ENCODE assay signal across 8 cellular contexts in the genomic region with DNA sequence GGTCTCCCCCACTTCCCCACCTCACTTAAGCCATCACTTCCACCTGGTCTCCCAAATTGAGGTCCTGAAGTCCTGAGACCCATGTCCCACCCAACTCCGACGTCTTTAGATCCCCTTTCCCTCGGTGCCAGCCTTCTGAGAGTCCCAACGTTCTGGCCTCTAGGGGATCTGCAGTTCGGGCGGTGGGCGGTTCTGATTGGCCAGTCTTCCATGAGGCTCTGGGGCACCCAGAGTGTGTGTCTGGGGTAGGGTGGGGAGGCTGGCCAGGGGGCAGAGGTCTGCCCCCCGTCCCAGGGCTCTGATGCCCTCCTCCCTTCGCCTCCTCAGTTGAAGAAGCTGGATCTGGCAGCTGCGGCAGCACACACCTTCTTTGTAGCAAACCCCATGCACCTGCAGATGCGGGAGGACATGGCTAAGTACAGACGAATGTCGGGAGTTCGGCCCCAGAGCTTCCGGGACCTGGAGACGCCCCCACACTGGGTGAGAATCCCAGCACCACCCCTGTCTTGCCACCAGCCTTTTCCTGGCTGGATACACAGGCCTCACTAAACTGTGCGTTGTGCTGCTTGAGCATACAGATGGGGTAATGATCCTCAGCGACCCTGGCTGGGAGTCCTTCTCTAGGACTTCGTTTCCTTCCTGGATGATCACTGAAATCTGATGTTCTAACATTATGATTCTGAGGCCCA. TPM values are rescaled to one million over a fixed set of nuclear protein-coding genes. Genes with fewer than 3 reads are reported as not detected.
DNase-seq lines count a peak whose midpoint lies in the region; ATAC-seq and TF ChIP-seq lines count a peak whose summit lies in the region.

No MANE protein-coding gene starts in this region.

- H3K9ac ChIP-seq in DND-41 (ENCODE audit: low read depth, low read length), result no peak overlapping the region; the same call in 1 of the 2 replicates
- H3K9ac ChIP-seq in OCI-LY1 (ENCODE audit: low read length), result no peak overlapping the region
- H3K9ac ChIP-seq in endocrine pancreas (ENCODE audit: control insufficient read depth, insufficient read depth, low read length), result peak overlapping the region; percentile 99
- H3K9ac ChIP-seq in neural cell (ENCODE audit: low read length), result peak overlapping the region; percentile 95

- H3K4me1 ChIP-seq in DND-41 (ENCODE audit: insufficient read depth, low read length), result peaks cover 15% of the 10 kb centered on the region
- peaks cover 6% of the 10 kb centered on the region for H3K4me1 ChIP-seq in OCI-LY1 (ENCODE audit: insufficient read depth, low read length, severe bottlenecking)
- H3K4me1 ChIP-seq in endocrine pancreas (ENCODE audit: control insufficient read depth, insufficient read depth, low read length), result no peaks in the 10 kb centered on the region

- peaks cover 73% of the 10 kb centered on the region for H3K27me3 ChIP-seq in DND-41 (ENCODE audit: insufficient read depth, low read length, poor library complexity)
- 0 out of 2 replicates have a peak, but pooled peaks cover 5% of the 10 kb centered on the region for H3K27me3 ChIP-seq in OCI-LY1 (ENCODE audit: insufficient read depth, low read length)
- no peaks in the 10 kb centered on the region for H3K27me3 ChIP-seq in endocrine pancreas (ENCODE audit: control insufficient read depth, insufficient read depth, low read length)
- no peaks in the 10 kb centered on the region for H3K27me3 ChIP-seq in neural cell (ENCODE audit: insufficient read depth, low read depth, low read length)

- H3K27ac ChIP-seq in DND-41 (ENCODE audit: low read length) (no peak overlapping the region), OCI-LY1 (ENCODE audit: low read depth, low read length, poor library complexity, severe bottlenecking) (no peak overlapping the region), neural cell (ENCODE audit: low read length) (peak overlapping the region; percentile 94)

- H3K4me3 ChIP-seq in DND-41 (ENCODE audit: low read depth in 1 of 2, low read length in 2 of 2), result no peak overlapping the region
- H3K4me3 ChIP-seq in OCI-LY1 (ENCODE audit: low read depth, low read length, poor library complexity, severe bottlenecking), result peak overlapping the region; percentile 39
- peak overlapping the region; percentile 1 for H3K4me3 ChIP-seq in endocrine pancreas (ENCODE audit: control insufficient read depth, insufficient read depth, low read length)
- peak overlapping the region; percentile 99 for H3K4me3 ChIP-seq in neural cell (ENCODE audit: low read length)

- H4K20me1 ChIP-seq in DND-41 (ENCODE audit: insufficient read depth, low read length) (peaks cover 13% of the 10 kb centered on the region; the same call in 1 of the 2 replicates), OCI-LY1 (ENCODE audit: insufficient read depth, low read length) (no peaks in the 10 kb centered on the region), neural cell (ENCODE audit: insufficient read depth) (no peaks in the 10 kb centered on the region)

- H3K79me2 ChIP-seq in DND-41 (ENCODE audit: insufficient read depth, low read length) (no peaks in the 10 kb centered on the region), OCI-LY1 (ENCODE audit: insufficient read depth, low read length) (no peaks in the 10 kb centered on the region), neural cell (replicated peaks; ENCODE audit: insufficient read depth, low read length) (peaks cover 17% of the 10 kb centered on the region)

- TF ChIP-seq POLR2A in erythroblast (IDR thresholded peaks at IDR 0.05; ENCODE audit: low read length), result no peak

- H3F3A ChIP-seq in OCI-LY1 (ENCODE audit: insufficient read depth, low read length), result no peaks in the 10 kb centered on the region
- peaks cover 8% of the 10 kb centered on the region for H3F3A ChIP-seq in neural cell (ENCODE audit: insufficient read depth, low read length, poor library complexity, severe bottlenecking)

- no peak for ATAC-seq in DND-41 (ENCODE audit: insufficient read depth, low read depth)
- ATAC-seq in HG03045 (IDR thresholded peaks at IDR 0.05; ENCODE audit: unreplicated experiment), result no peak
- ATAC-seq in GM21786 (IDR thresholded peaks at IDR 0.05; ENCODE audit: unreplicated experiment), result no peak

- H2AFZ ChIP-seq in DND-41 (ENCODE audit: low read depth, low read length) (no peak overlapping the region), OCI-LY1 (ENCODE audit: low read length) (no peak overlapping the region), neural cell (ENCODE audit: low read depth, low read length) (peak overlapping the region; percentile 23)

- TF ChIP-seq RAD21 in neural cell (conservative IDR thresholded peaks at IDR 0.05), result no peak

- H3K4me2 ChIP-seq in DND-41 (ENCODE audit: insufficient read depth, low read length) (peak overlapping the region; percentile 57), OCI-LY1 (ENCODE audit: low read length) (peak overlapping the region; percentile 49; the same call in 1 of the 2 replicates), neural cell (ENCODE audit: low read length) (peak overlapping the region; percentile 99)

- H3K9me3 ChIP-seq in DND-41 (ENCODE audit: insufficient read depth, low read length, severe bottlenecking) (no peaks in the 10 kb centered on the region), OCI-LY1 (ENCODE audit: low read length) (no peaks in the 10 kb centered on the region), endocrine pancreas (ENCODE audit: control insufficient read depth, low read length) (no peaks in the 10 kb centered on the region), neural cell (ENCODE audit: low read length) (no peaks in the 10 kb centered on the region)

- TF ChIP-seq EP300 in neural cell (conservative IDR thresholded peaks at IDR 0.05; ENCODE audit: poor library complexity, severe bottlenecking), result no peak

- DNase-seq in DND-41 (no peak), HUDEP-2 (lab: John Stamatoyannopoulos, UW; ENCODE audit: unreplicated experiment in 76 of 76) (no peak), erythroblast (lab: John Stamatoyannopoulos, UW) (no peak)

- H3K36me3 ChIP-seq in DND-41 (ENCODE audit: insufficient read depth, low read length), result no peaks in the 10 kb centered on the region
- H3K36me3 ChIP-seq in OCI-LY1 (ENCODE audit: insufficient read depth, low read length), result no peaks in the 10 kb centered on the region
- H3K36me3 ChIP-seq in endocrine pancreas (ENCODE audit: control insufficient read depth, insufficient read depth, low read length), result no peaks in the 10 kb centered on the region
- no peaks in the 10 kb centered on the region for H3K36me3 ChIP-seq in neural cell (ENCODE audit: insufficient read depth, low read length)

- H3K9me2 ChIP-seq in OCI-LY1 (ENCODE audit: low read depth, low read length), result no peaks in the 10 kb centered on the region
- H3K9me2 ChIP-seq in neural cell (ENCODE audit: insufficient read depth, low read length), result no peaks in the 10 kb centered on the region

- no peak for TF ChIP-seq CTCF in DND-41 (IDR thresholded peaks at IDR 0.05; ENCODE audit: borderline replicate concordance, extremely low read depth, low read length, poor library complexity, severe bottlenecking)
- TF ChIP-seq CTCF in OCI-LY1 (IDR thresholded peaks at IDR 0.05; ENCODE audit: low read length), result no peak
- TF ChIP-seq CTCF in neural cell (IDR thresholded peaks at IDR 0.05; ENCODE audit: poor library complexity, severe bottlenecking), result peak; percentile 57

TF ChIP-seq in neural cell, 6 proteins besides CTCF, POLR2A, EP300 and RAD21:
- TF ChIP-seq MXI1 (conservative IDR thresholded peaks at IDR 0.05; ENCODE audit: poor library complexity, severe bottlenecking) (no peak), TAF1 (IDR thresholded peaks at IDR 0.05; ENCODE audit: low read depth) (peak; percentile 6)
TF ChIP-seq in neural cell: peak in this region for 1.

RNA-seq across cellular contexts. Expression of a gene that starts 1.5 kb away (rescaled TPM):
- 58.9 and 66.1 TPM in 2 replicates for polyA plus RNA-seq in neural cell
- 27.4 and 32.6 TPM in 2 replicates for polyA minus RNA-seq in neural cell

RNA-seq across cellular contexts. Expression of a gene that starts 8.1 kb away (rescaled TPM):
- 82.8 and 117 TPM in 2 replicates for polyA plus RNA-seq in neural cell
- polyA minus RNA-seq in neural cell, result 80.7 and 91.5 TPM in 2 replicates

RNA-seq across cellular contexts. Expression of a gene that starts 11.0 kb away (rescaled TPM):
- polyA plus RNA-seq in neural cell, result 18.8 and 19.0 TPM in 2 replicates
- polyA minus RNA-seq in neural cell, result 4.4 and 4.5 TPM in 2 replicates

RNA-seq across cellular contexts. Expression of a gene that starts 21.4 kb away (rescaled TPM):
- 4.1 and 7.3 TPM in 2 replicates for polyA plus RNA-seq in neural cell
- 4.9 and 5.8 TPM in 2 replicates for polyA minus RNA-seq in neural cell

RNA-seq across cellular contexts. Expression of a gene that starts 22.3 kb away (rescaled TPM):
- polyA plus RNA-seq in neural cell, result 120 and 130 TPM in 2 replicates
- 104 and 125 TPM in 2 replicates for polyA minus RNA-seq in neural cell

Comparison
In these comparisons a context has a peak if more than half of its experiments do, and no peak if none do; other contexts are left out.
1. H3K4me2 ChIP-seq: peak in every context shown above with its lines; median percentile 99 in neural cell; 57 in DND-41; 49 in OCI-LY1.
2. H3K4me3 ChIP-seq: peak in OCI-LY1 (single experiment), endocrine pancreas (single experiment) and neural cell (single experiment); none in DND-41 (0 of 2).
3. H3K9ac ChIP-seq: peak in endocrine pancreas (single experiment) and neural cell (single experiment); none in DND-41 (single experiment) and OCI-LY1 (single experiment).